In the genomic region with DNA sequence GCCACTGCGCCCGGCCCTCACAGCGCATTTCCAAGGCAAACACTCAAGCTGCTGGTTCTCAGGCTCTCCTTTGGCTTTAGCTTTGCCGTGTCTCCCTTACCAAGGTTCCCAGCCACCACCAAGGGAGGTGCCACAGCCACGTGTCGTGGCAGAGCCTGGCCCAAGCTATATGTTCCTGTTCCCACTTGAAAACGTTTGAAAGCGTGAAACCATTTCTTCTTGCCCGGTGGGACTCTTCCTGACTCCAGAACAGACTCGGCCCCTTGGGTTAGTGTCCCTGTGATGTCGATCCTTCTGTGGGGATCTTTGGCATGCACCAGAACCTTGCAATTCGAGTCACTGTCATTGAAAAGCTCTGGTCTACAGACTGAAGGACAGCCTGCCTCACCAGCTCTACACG, we compare ENCODE assay signal across 31 cellular contexts.
DNase-seq lines count a peak whose midpoint lies in the region; ATAC-seq and TF ChIP-seq lines count a peak whose summit lies in the region.
"Had no signal": no experiment of that assay in that cellular context is flagged by ENCODE, and none has a peak within 500 bp of the region (broad histone marks: within the 10 kb centered on the region; RNA-seq: fewer than 3 reads in every experiment).

No MANE protein-coding gene starts in this region.

- H3K27me3 ChIP-seq in osteoblast (ENCODE audit: insufficient read depth, low read length) (no peaks in the 10 kb centered on the region), sigmoid colon (no peaks in the 10 kb centered on the region), mesendoderm (ENCODE audit: insufficient read depth, low read length, poor library complexity) (no peaks in the 10 kb centered on the region), GM23248 (replicated peaks; ENCODE audit: insufficient read depth) (peaks cover 14% of the 10 kb centered on the region; the same call in 1 of the 2 replicates)
- H3K27me3 ChIP-seq: BE2C; BLaER1; BLaER1 treated with 17β-estradiol and CSF1 and Interleukin-3, amounts not matched to agents 10 nM and 100 nM had no signal

- H3K18ac ChIP-seq in mesendoderm (ENCODE audit: low read length) = no peak overlapping the region

- H2BK5ac ChIP-seq in mesendoderm (ENCODE audit: low read length) = no peak overlapping the region

- H2AFZ ChIP-seq in osteoblast (ENCODE audit: low read length) (no peak overlapping the region), GM23248 (no peak overlapping the region)

- no peaks in the 10 kb centered on the region for H3K79me2 ChIP-seq in osteoblast (ENCODE audit: insufficient read depth, low read length)
- no peaks in the 10 kb centered on the region for H3K79me2 ChIP-seq in mesendoderm (ENCODE audit: control insufficient read depth, insufficient read depth, low read length)
- H3K79me2 ChIP-seq in GM23248 (ENCODE audit: insufficient read depth) = no peaks in the 10 kb centered on the region

- TF ChIP-seq EP300 in sigmoid colon (IDR thresholded peaks at IDR 0.05) = no peak

- no peaks in the 10 kb centered on the region for H3F3A ChIP-seq in GM23248 (ENCODE audit: insufficient read depth)

- H4K20me1 ChIP-seq in osteoblast (ENCODE audit: insufficient read depth, low read length) = no peaks in the 10 kb centered on the region
- no peaks in the 10 kb centered on the region for H4K20me1 ChIP-seq in GM23248 (ENCODE audit: insufficient read depth)
- H4K20me1 ChIP-seq: BLaER1; BLaER1 treated with 17β-estradiol and CSF1 and Interleukin-3, amounts not matched to agents 10 nM and 100 nM had no signal

- no peak overlapping the region for H3K23ac ChIP-seq in mesendoderm (ENCODE audit: low read length)

- ATAC-seq in sciatic nerve = no peak
- ATAC-seq: A549; CD8-positive, alpha-beta T cell had no signal

- no peaks in the 10 kb centered on the region for H3K9me2 ChIP-seq in GM23248 (ENCODE audit: insufficient read depth)

- in situ Hi-C loops in GM23248 (cut with MboI) = no loop called here

- H3K27ac ChIP-seq in osteoblast (ENCODE audit: low read depth, low read length) (no peak overlapping the region), sigmoid colon (no peak overlapping the region), mesendoderm (ENCODE audit: low read depth, low read length) (no peak overlapping the region), GM23248 (no peak overlapping the region)
- H3K27ac ChIP-seq: 22Rv1, A549, BLaER1, C4-2B had no signal

- no peak overlapping the region for H4K5ac ChIP-seq in mesendoderm (ENCODE audit: low read length)

- 85 to 95% methylated on average over 13 of the region's 13 CpGs for WGBS in sigmoid colon, 2 donors
- no CpG with 5 or more reads among the region's 13 CpGs for WGBS in mesendoderm (ENCODE audit: extremely low coverage, insufficient coverage, low lambda C conversion rate)
- WGBS in GM23248 (ENCODE audit: low coverage in 1 of 2, low lambda C conversion rate in 2 of 2, missing lambda C conversion rate in 2 of 2), 2 experiments = 70 to 72% methylated on average over 12 to 13 of the region's 13 CpGs

- H3K4me3 ChIP-seq in osteoblast (ENCODE audit: insufficient read depth, low read length) (no peak overlapping the region), sigmoid colon (no peak overlapping the region), mesendoderm (ENCODE audit: low read length) (no peak overlapping the region), GM23248 (no peak overlapping the region)
- H3K4me3 ChIP-seq: A549; BLaER1; BLaER1 treated with 17β-estradiol and CSF1 and Interleukin-3, amounts not matched to agents 10 nM and 100 nM had no signal

- H3K4me1 ChIP-seq in osteoblast (ENCODE audit: insufficient read depth, low read length) (no peaks in the 10 kb centered on the region), sigmoid colon (peaks cover 0 to 8% (median 7%) of the 10 kb centered on the region in 4 donors), mesendoderm (ENCODE audit: control insufficient read depth, low read depth, low read length) (no peaks in the 10 kb centered on the region), GM23248 (ENCODE audit: insufficient read depth) (no peaks in the 10 kb centered on the region)
- H3K4me1 ChIP-seq: A549, BE2C, Caco-2 had no signal

- H3K4me2 ChIP-seq in osteoblast (ENCODE audit: insufficient read depth, low read length) (no peak overlapping the region), mesendoderm (ENCODE audit: low read length) (no peak overlapping the region), GM23248 (ENCODE audit: unreplicated experiment) (no peak overlapping the region)
- H3K4me2 ChIP-seq: A549; BLaER1; BLaER1 treated with 17β-estradiol and CSF1 and Interleukin-3, amounts not matched to agents 10 nM and 100 nM had no signal

- H3K36me3 ChIP-seq in osteoblast (ENCODE audit: insufficient read depth, low read length) = no peaks in the 10 kb centered on the region
- H3K36me3 ChIP-seq in sigmoid colon = no peaks in the 10 kb centered on the region
- no peaks in the 10 kb centered on the region for H3K36me3 ChIP-seq in mesendoderm (ENCODE audit: control insufficient read depth, insufficient read depth, low read length)
- H3K36me3 ChIP-seq in GM23248 (ENCODE audit: low read depth) = no peaks in the 10 kb centered on the region
- H3K36me3 ChIP-seq: BE2C; BLaER1; BLaER1 treated with 17β-estradiol and CSF1 and Interleukin-3, amounts not matched to agents 10 nM and 100 nM had no signal

- H3K9me3 ChIP-seq in osteoblast (ENCODE audit: low read depth, low read length) (no peaks in the 10 kb centered on the region), sigmoid colon (no peaks in the 10 kb centered on the region), GM23248 (ENCODE audit: low read depth) (no peaks in the 10 kb centered on the region)
- H3K9me3 ChIP-seq: A549, BE2C, Caco-2 had no signal

- TF ChIP-seq POLR2A in sigmoid colon (IDR thresholded peaks at IDR 0.05) = no peak

- DNase-seq in osteoblast (ENCODE audit: insufficient read length, low spot score, missing footprints) = peak; percentile 27
- peak; percentile 25 for DNase-seq in sciatic nerve (ENCODE audit: low spot score)
- DNase-seq in sigmoid colon = peak; percentile 52
- no peak for DNase-seq in mesendoderm
- no peak for DNase-seq in HUDEP-2 (lab: John Stamatoyannopoulos, UW; ENCODE audit: unreplicated experiment in 76 of 76)
- no peak for DNase-seq in GM23248
- DNase-seq: 8988T; ACHN; AML-193; BE2C; C1 segment of cervical spinal cord; Caco-2; Calu3; CD4-positive, alpha-beta memory T cell; CD4-positive, alpha-beta T cell; CD4-positive, CD25-positive, alpha-beta regulatory T cell; CD8-positive, alpha-beta memory T cell; CD8-positive, alpha-beta T cell; COR-L47; DMS 273 treated with DMSO at 0.1 percent for 48 hours; DMS153; DMS53; DMS79; DMS79 treated with DMSO at 0.1 percent for 48 hours; DND-41; EL had no signal

- H3K9ac ChIP-seq in mesendoderm (ENCODE audit: low read length) (no peak overlapping the region), GM23248 (no peak overlapping the region)
- H3K9ac ChIP-seq: BLaER1; BLaER1 treated with 17β-estradiol and CSF1 and Interleukin-3, amounts not matched to agents 10 nM and 100 nM had no signal

- intact Hi-C loops in sciatic nerve (cut with DNase I) (no loop called here), sigmoid colon (cut with DNase I) (no loop called here)

- no peak overlapping the region for H2BK15ac ChIP-seq in mesendoderm (replicated peaks; ENCODE audit: low read depth)

- H3K56ac ChIP-seq in mesendoderm (ENCODE audit: low read length) = no peak overlapping the region

- no peak overlapping the region for H2AK5ac ChIP-seq in mesendoderm (ENCODE audit: low read length)

- no peak overlapping the region for H3K4ac ChIP-seq in mesendoderm (ENCODE audit: low read depth, low read length)

- no peak overlapping the region for H4K8ac ChIP-seq in mesendoderm (ENCODE audit: low read depth, low read length)

- no peak overlapping the region for H2BK120ac ChIP-seq in mesendoderm (ENCODE audit: low read depth, low read length)

- H3K79me1 ChIP-seq in mesendoderm (ENCODE audit: low read length) = no peaks in the 10 kb centered on the region

- TF ChIP-seq CTCF in osteoblast (IDR thresholded peaks at IDR 0.05; ENCODE audit: extremely low read depth, low read depth, low read length) = no peak
- TF ChIP-seq CTCF in sigmoid colon (IDR thresholded peaks at IDR 0.05) = no peak

Comparison
In these comparisons a context has a peak if more than half of its experiments do, and no peak if none do; other contexts are left out.
1. DNase-seq: peak in osteoblast (single experiment), sciatic nerve (single experiment) and sigmoid colon (single experiment); none in mesendoderm (single experiment), HUDEP-2 (0 of 76) and GM23248 (single experiment).